ENCODE assay signal across 13 cellular contexts in the genomic region with DNA sequence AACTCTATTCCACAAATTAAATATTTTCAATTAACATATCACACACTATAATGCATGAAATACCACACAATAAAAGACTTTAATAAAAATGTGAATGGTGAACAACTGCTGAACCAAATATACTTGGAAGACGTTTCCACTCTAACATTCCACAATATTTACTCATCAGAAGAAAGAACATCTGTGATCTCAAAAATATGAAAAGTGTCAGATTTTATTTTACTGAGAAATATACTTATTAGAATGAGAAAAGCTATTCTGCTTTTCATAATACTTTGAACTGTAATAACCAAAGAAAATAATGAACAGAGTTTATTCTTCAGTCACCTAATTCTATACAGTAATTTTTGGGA.
DNase-seq lines count a peak whose midpoint lies in the region; ATAC-seq and TF ChIP-seq lines count a peak whose summit lies in the region.
"Had no signal": no experiment of that assay in that cellular context is flagged by ENCODE, and none has a peak within 500 bp of the region (broad histone marks: within the 10 kb centered on the region; RNA-seq: fewer than 3 reads in every experiment).

No MANE protein-coding gene starts in this region.

- no peak for TF ChIP-seq EP300 in gastroesophageal sphincter (IDR thresholded peaks at IDR 0.05)

- no peak for ATAC-seq in gastroesophageal sphincter
- ATAC-seq in GM18907 (IDR thresholded peaks at IDR 0.05; ENCODE audit: unreplicated experiment): no peak
- no peak for ATAC-seq in GM18861 (IDR thresholded peaks at IDR 0.05; ENCODE audit: unreplicated experiment)
- ATAC-seq: activated CD8-positive, alpha-beta T cell treated with anti-CD3 and anti-CD28 coated beads for 36 hours had no signal

- peaks cover 26% of the 10 kb centered on the region for H3K36me3 Mint-ChIP-seq in brain
- no peaks in the 10 kb centered on the region for H3K36me3 Mint-ChIP-seq in activated CD4-positive, alpha-beta memory T cell treated with anti-CD3 and anti-CD28 coated beads for 36 hours

- H3K4me1 ChIP-seq in gastroesophageal sphincter: peaks cover 0 to 30% (median 7%) of the 10 kb centered on the region in 3 donors
- H3K4me1 ChIP-seq in skeletal muscle satellite cell (ENCODE audit: control insufficient read depth, insufficient read depth, low read length): peaks cover 32% of the 10 kb centered on the region
- H3K4me1 ChIP-seq in testis: peaks cover 17% of the 10 kb centered on the region

- H3K36me3 ChIP-seq in gastroesophageal sphincter (no peaks in the 10 kb centered on the region), skeletal muscle satellite cell (ENCODE audit: insufficient read depth, low read length) (no peaks in the 10 kb centered on the region), testis (ENCODE audit: low read depth, missing control alignments) (no peaks in the 10 kb centered on the region)
- H3K36me3 ChIP-seq: upper lobe of right lung had no signal

- peak overlapping the region in 3 of 5 experiments; percentile 26 to 82 (median 65) for H3K27ac Mint-ChIP-seq in brain
- no peak overlapping the region for H3K27ac Mint-ChIP-seq in activated CD4-positive, alpha-beta memory T cell treated with anti-CD3 and anti-CD28 coated beads for 36 hours
- H3K27ac Mint-ChIP-seq: activated CD8-positive, alpha-beta T cell treated with anti-CD3 and anti-CD28 coated beads for 36 hours; nephron progenitor cell had no signal

- peaks cover 0 to 9% (median 0%) of the 10 kb centered on the region in 3 donors for H3K9me3 ChIP-seq in gastroesophageal sphincter
- H3K9me3 ChIP-seq in skeletal muscle satellite cell (replicated peaks; ENCODE audit: low read length): no peaks in the 10 kb centered on the region
- no peaks in the 10 kb centered on the region for H3K9me3 ChIP-seq in testis

- no peaks in the 10 kb centered on the region for H3K27me3 ChIP-seq in gastroesophageal sphincter
- no peaks in the 10 kb centered on the region for H3K27me3 ChIP-seq in skeletal muscle satellite cell (ENCODE audit: control insufficient read depth, insufficient read depth, low read length)
- no peaks in the 10 kb centered on the region for H3K27me3 ChIP-seq in testis
- H3K27me3 ChIP-seq: upper lobe of right lung had no signal

- H3K27ac ChIP-seq in gastroesophageal sphincter: peak overlapping the region in 3 of 4 donors; percentile 34 to 57 (median 35)
- peak overlapping the region in 1 of 2 donors; percentile 1 for H3K27ac ChIP-seq in testis
- H3K27ac ChIP-seq: upper lobe of right lung had no signal

- no peak for TF ChIP-seq POLR2A in gastroesophageal sphincter (IDR thresholded peaks at IDR 0.05)
- no peak for TF ChIP-seq POLR2A in testis (IDR thresholded peaks at IDR 0.05)

- no peak overlapping the region for H3K4me3 ChIP-seq in gastroesophageal sphincter
- peak overlapping the region; percentile 46 for H3K4me3 ChIP-seq in skeletal muscle satellite cell (ENCODE audit: low read length)
- no peak overlapping the region for H3K4me3 ChIP-seq in testis
- H3K4me3 ChIP-seq: upper lobe of right lung had no signal

- peak overlapping the region; percentile 83 for H3K4me2 ChIP-seq in skeletal muscle satellite cell (ENCODE audit: low read length)

- CTCF ChIA-PET in activated CD4-positive, alpha-beta memory T cell treated with anti-CD3 and anti-CD28 coated beads for 36 hours (lab: Charles Lee): interaction anchor here (0.7 kb wide), 1 partner anchor 448 kb away, joined by 3 read pairs; no protein-coding TSS in a partner anchor

- WGBS in gastroesophageal sphincter (ENCODE audit: low coverage in 1 of 2), 2 donors: 0 to 14% methylated on average over 1 of the region's 1 CpG
- WGBS in testis, 2 donors: 33 to 48% methylated on average over 1 of the region's 1 CpG

- H3K9ac ChIP-seq in skeletal muscle satellite cell (ENCODE audit: low read depth, low read length): peak overlapping the region; percentile 74

- H3K27me3 Mint-ChIP-seq in brain: no peaks in the 10 kb centered on the region
- no peaks in the 10 kb centered on the region for H3K27me3 Mint-ChIP-seq in activated CD4-positive, alpha-beta memory T cell treated with anti-CD3 and anti-CD28 coated beads for 36 hours
- H3K27me3 Mint-ChIP-seq: activated CD8-positive, alpha-beta T cell treated with anti-CD3 and anti-CD28 coated beads for 36 hours had no signal

- H3K4me1 Mint-ChIP-seq in brain: peaks cover 26% of the 10 kb centered on the region
- peaks cover 21% of the 10 kb centered on the region for H3K4me1 Mint-ChIP-seq in activated CD4-positive, alpha-beta memory T cell treated with anti-CD3 and anti-CD28 coated beads for 36 hours (ENCODE audit: low read depth)

- no peak for TF ChIP-seq CTCF in brain (conservative IDR thresholded peaks at IDR 0.05)
- TF ChIP-seq CTCF in gastroesophageal sphincter (IDR thresholded peaks at IDR 0.05): no peak
- no peak for TF ChIP-seq CTCF in testis (IDR thresholded peaks at IDR 0.05)

- POLR2A ChIA-PET in activated CD4-positive, alpha-beta memory T cell treated with anti-CD3 and anti-CD28 coated beads for 36 hours (lab: Charles Lee): no interaction called here

- peak; percentile 19 for DNase-seq in HS-5 (ENCODE audit: low read depth)
- no peak for DNase-seq in testis
- no peak for DNase-seq in activated CD4-positive, alpha-beta memory T cell treated with anti-CD3 and anti-CD28 coated beads for 36 hours
- DNase-seq: activated CD8-positive, alpha-beta T cell treated with anti-CD3 and anti-CD28 coated beads for 36 hours; activated gamma-delta T cell treated with Interleukin-2 at 50 U/mL for 16 hours; NCI-H1092 treated with DMSO at 0.1 percent for 48 hours; nephron progenitor cell; upper lobe of right lung had no signal

- peaks cover 0 to 7% (median 4%) of the 10 kb centered on the region in 5 experiments for H3K9me3 Mint-ChIP-seq in brain
- H3K9me3 Mint-ChIP-seq in activated CD4-positive, alpha-beta memory T cell treated with anti-CD3 and anti-CD28 coated beads for 36 hours: peaks cover 9% of the 10 kb centered on the region
- H3K9me3 Mint-ChIP-seq: nephron progenitor cell had no signal

- intact Hi-C loops in testis (cut with DNase I; ENCODE audit: low total_unique reads): no loop called here
- intact Hi-C loops in activated CD4-positive, alpha-beta memory T cell treated with anti-CD3 and anti-CD28 coated beads for 36 hours (cut with micrococcal nuclease): no loop called here

- no peak overlapping the region for H3K4me3 Mint-ChIP-seq in brain
- no peak overlapping the region for H3K4me3 Mint-ChIP-seq in activated CD4-positive, alpha-beta memory T cell treated with anti-CD3 and anti-CD28 coated beads for 36 hours
- H3K4me3 Mint-ChIP-seq: activated CD8-positive, alpha-beta T cell treated with anti-CD3 and anti-CD28 coated beads for 36 hours; nephron progenitor cell had no signal
